ENCODE assay signal across 1 cellular context in the genomic region with DNA sequence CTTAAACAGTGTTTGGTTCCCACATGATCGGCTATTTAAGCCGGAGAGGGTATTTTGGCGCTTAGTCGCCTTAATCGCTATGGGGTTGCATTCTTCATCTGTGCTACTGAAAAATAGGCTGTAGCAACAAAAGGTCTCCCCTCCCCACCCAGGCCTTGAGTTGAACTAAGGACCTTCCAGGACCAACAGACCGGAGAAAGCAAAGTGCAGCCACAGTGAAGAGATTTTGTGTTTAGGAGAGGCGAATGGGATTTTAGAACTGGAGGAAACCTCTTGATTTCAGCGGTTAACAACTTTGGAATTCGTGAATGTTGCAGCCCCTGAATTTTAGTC.
TF ChIP-seq lines count a peak whose summit lies in the region.

No MANE protein-coding gene starts in this region.

TF ChIP-seq in HepG2, 621 proteins besides CTCF, POLR2A, EP300 and RAD21 (continued from another document):
- 0 out of 2 replicates have a peak, but pooled peaks have one; percentile 17 for TF ChIP-seq SMARCC2 (IDR thresholded peaks at IDR 0.05)
- TF ChIP-seq NR2F6 (IDR thresholded peaks at IDR 0.05), result peak; percentile 13; the same call in 1 of the 2 replicates
- TF ChIP-seq NR2F6 (CRISPR knock-in tag; IDR thresholded peaks at IDR 0.05), result no peak
- no peak for TF ChIP-seq EZH2 (conservative IDR thresholded peaks at IDR 0.05; ENCODE audit: low read depth, low read length)
- no peak for TF ChIP-seq AGO2 (optimal IDR thresholded peaks at IDR 0.05; ENCODE audit: low read depth, low read length)
- TF ChIP-seq, protein P1, sequence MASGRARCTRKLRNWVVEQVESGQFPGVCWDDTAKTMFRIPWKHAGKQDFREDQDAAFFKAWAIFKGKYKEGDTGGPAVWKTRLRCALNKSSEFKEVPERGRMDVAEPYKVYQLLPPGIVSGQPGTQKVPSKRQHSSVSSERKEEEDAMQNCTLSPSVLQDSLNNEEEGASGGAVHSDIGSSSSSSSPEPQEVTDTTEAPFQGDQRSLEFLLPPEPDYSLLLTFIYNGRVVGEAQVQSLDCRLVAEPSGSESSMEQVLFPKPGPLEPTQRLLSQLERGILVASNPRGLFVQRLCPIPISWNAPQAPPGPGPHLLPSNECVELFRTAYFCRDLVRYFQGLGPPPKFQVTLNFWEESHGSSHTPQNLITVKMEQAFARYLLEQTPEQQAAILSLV (CRISPR knock-in tag; IDR thresholded peaks at IDR 0.05; ENCODE audit: borderline replicate concordance), result no peak
- 0 out of 2 replicates have a peak, but pooled peaks have one; percentile 1 for TF ChIP-seq MEF2D (CRISPR knock-in tag; IDR thresholded peaks at IDR 0.05)
- TF ChIP-seq KDM5A (IDR thresholded peaks at IDR 0.05; ENCODE audit: borderline replicate concordance, low read length), result 0 out of 2 replicates have a peak, but pooled peaks have one; percentile 45
- TF ChIP-seq PHF21A (CRISPR knock-in tag; IDR thresholded peaks at IDR 0.05), result 0 out of 2 replicates have a peak, but pooled peaks have one; percentile 34
- 0 out of 2 replicates have a peak, but pooled peaks have one; percentile 47 for TF ChIP-seq NCOA1 (CRISPR knock-in tag; IDR thresholded peaks at IDR 0.05)
- peak; percentile 14 for TF ChIP-seq ZNF781 (CRISPR knock-in tag; IDR thresholded peaks at IDR 0.05; ENCODE audit: borderline replicate concordance, not compliant biosample characterization)
- no peak for TF ChIP-seq ZNF207 (IDR thresholded peaks at IDR 0.05; ENCODE audit: borderline replicate concordance)
- TF ChIP-seq GFI1 (CRISPR knock-in tag; IDR thresholded peaks at IDR 0.05; ENCODE audit: borderline replicate concordance), result peak; percentile 50; the same call in 1 of the 2 replicates
TF ChIP-seq in HepG2: peak in this region for 31.
